In genomic region chr15:25670025-25670554, GRCh38 we compare ENCODE assay signal across 8 cellular contexts.
DNase-seq lines count a peak whose midpoint lies in the region; ATAC-seq, FAIRE-seq and TF ChIP-seq lines count a peak whose summit lies in the region.

No MANE protein-coding gene starts in this region.

- H3K4me1 ChIP-seq in A549 = no peaks in the 10 kb centered on the region

- CTCF ChIA-PET in A549 (lab: Yijun Ruan, JAX) = interaction anchor here (0.8 kb wide), 1 partner anchor 26 kb away, joined by 3 read pairs; no protein-coding TSS in a partner anchor
- CTCF ChIA-PET in activated CD8-positive, alpha-beta memory T cell treated with anti-CD3 and anti-CD28 coated beads, Interleukin-2, amount 10 ng/mL, durations not matched to agents 7 days and 5 days (lab: Charles Lee) = no interaction called here

- DNase-seq in A549 (ENCODE audit: low read depth in 1 of 2, low spot score in 1 of 2) = peak in 1 of 2 experiments; percentile 7
- peak; percentile 51 for DNase-seq in NCI-H1092 treated with DMSO at 0.1 percent for 48 hours (lab: John Stamatoyannopoulos, UW)
- peak; percentile 62 for DNase-seq in epidermal melanocyte (ENCODE audit: insufficient read length, low spot score)
- peak; percentile 71 for DNase-seq in midbrain (lab: John Stamatoyannopoulos, UW)
- DNase-seq in pons (ENCODE audit: low spot score) = no peak
- no peak for DNase-seq in NCI-H1417 treated with DMSO at 0.1 percent for 48 hours (lab: John Stamatoyannopoulos, UW)
- no peak for DNase-seq in activated CD8-positive, alpha-beta memory T cell treated with anti-CD3 and anti-CD28 coated beads, Interleukin-2, amount 10 ng/mL, durations not matched to agents 7 days and 5 days
- no peak for DNase-seq in stimulated activated CD4-positive, alpha-beta T cell treated with anti-CD3 and anti-CD28 coated beads, Interleukin-4, amount 100 ng/mL, for 4 hours

- 17% methylated on average over 11 of the region's 15 CpGs for WGBS in A549 (ENCODE audit: missing lambda C conversion rate)

- TF ChIP-seq RAD21 in A549 (conservative IDR thresholded peaks at IDR 0.05 in 1 of 2, IDR thresholded peaks at IDR 0.05 in 1 of 2) = no peak

- no peak overlapping the region for H3K4me3 Mint-ChIP-seq in activated CD8-positive, alpha-beta memory T cell treated with anti-CD3 and anti-CD28 coated beads, Interleukin-2, amount 10 ng/mL, durations not matched to agents 7 days and 5 days

- no peaks in the 10 kb centered on the region for H3K4me1 Mint-ChIP-seq in activated CD8-positive, alpha-beta memory T cell treated with anti-CD3 and anti-CD28 coated beads, Interleukin-2, amount 10 ng/mL, durations not matched to agents 7 days and 5 days

- peaks cover 24% of the 10 kb centered on the region for H3K27me3 Mint-ChIP-seq in activated CD8-positive, alpha-beta memory T cell treated with anti-CD3 and anti-CD28 coated beads, Interleukin-2, amount 10 ng/mL, durations not matched to agents 7 days and 5 days

- H3K27ac Mint-ChIP-seq in activated CD8-positive, alpha-beta memory T cell treated with anti-CD3 and anti-CD28 coated beads, Interleukin-2, amount 10 ng/mL, durations not matched to agents 7 days and 5 days = no peak overlapping the region

- ATAC-seq in A549 = peak; percentile 73 to 74
- no peak for ATAC-seq in activated CD8-positive, alpha-beta memory T cell treated with anti-CD3 and anti-CD28 coated beads, Interleukin-2, amount 10 ng/mL, durations not matched to agents 7 days and 5 days

- TF ChIP-seq CTCF in A549 (IDR thresholded peaks at IDR 0.05) = no peak

- H3K9me3 Mint-ChIP-seq in activated CD8-positive, alpha-beta memory T cell treated with anti-CD3 and anti-CD28 coated beads, Interleukin-2, amount 10 ng/mL, durations not matched to agents 7 days and 5 days (ENCODE audit: low read depth) = no peaks in the 10 kb centered on the region

- no peak for TF ChIP-seq POLR2A in A549 (IDR thresholded peaks at IDR 0.05; ENCODE audit: low read length)

- no peak overlapping the region for H3K4me3 ChIP-seq in A549

- POLR2A ChIA-PET in A549 (lab: Yijun Ruan, JAX) = no interaction called here

- no peaks in the 10 kb centered on the region for H3K9me3 ChIP-seq in A549

- H3K27ac ChIP-seq in A549 = peak overlapping the region in 1 of 2 experiments; percentile 50; a peak in 3 of 6 replicates

- no peak for TF ChIP-seq EP300 in A549 (IDR thresholded peaks at IDR 0.05)

- H3K4me2 ChIP-seq in A549 = peak overlapping the region; percentile 63

- FAIRE-seq in A549 (lab: Jason Lieb, UNC) = no peak

- H3K36me3 Mint-ChIP-seq in activated CD8-positive, alpha-beta memory T cell treated with anti-CD3 and anti-CD28 coated beads, Interleukin-2, amount 10 ng/mL, durations not matched to agents 7 days and 5 days = no peaks in the 10 kb centered on the region

TF ChIP-seq in A549, 52 proteins besides CTCF, POLR2A, EP300 and RAD21:
- TF ChIP-seq E2F6 (IDR thresholded peaks at IDR 0.05; ENCODE audit: borderline replicate concordance, low read depth) (no peak), USF2 (IDR thresholded peaks at IDR 0.05) (peak; percentile 30; the same call in 1 of the 2 replicates)
- TF ChIP-seq, protein P1, sequence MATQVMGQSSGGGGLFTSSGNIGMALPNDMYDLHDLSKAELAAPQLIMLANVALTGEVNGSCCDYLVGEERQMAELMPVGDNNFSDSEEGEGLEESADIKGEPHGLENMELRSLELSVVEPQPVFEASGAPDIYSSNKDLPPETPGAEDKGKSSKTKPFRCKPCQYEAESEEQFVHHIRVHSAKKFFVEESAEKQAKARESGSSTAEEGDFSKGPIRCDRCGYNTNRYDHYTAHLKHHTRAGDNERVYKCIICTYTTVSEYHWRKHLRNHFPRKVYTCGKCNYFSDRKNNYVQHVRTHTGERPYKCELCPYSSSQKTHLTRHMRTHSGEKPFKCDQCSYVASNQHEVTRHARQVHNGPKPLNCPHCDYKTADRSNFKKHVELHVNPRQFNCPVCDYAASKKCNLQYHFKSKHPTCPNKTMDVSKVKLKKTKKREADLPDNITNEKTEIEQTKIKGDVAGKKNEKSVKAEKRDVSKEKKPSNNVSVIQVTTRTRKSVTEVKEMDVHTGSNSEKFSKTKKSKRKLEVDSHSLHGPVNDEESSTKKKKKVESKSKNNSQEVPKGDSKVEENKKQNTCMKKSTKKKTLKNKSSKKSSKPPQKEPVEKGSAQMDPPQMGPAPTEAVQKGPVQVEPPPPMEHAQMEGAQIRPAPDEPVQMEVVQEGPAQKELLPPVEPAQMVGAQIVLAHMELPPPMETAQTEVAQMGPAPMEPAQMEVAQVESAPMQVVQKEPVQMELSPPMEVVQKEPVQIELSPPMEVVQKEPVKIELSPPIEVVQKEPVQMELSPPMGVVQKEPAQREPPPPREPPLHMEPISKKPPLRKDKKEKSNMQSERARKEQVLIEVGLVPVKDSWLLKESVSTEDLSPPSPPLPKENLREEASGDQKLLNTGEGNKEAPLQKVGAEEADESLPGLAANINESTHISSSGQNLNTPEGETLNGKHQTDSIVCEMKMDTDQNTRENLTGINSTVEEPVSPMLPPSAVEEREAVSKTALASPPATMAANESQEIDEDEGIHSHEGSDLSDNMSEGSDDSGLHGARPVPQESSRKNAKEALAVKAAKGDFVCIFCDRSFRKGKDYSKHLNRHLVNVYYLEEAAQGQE (IDR thresholded peaks at IDR 0.05) = no peak
TF ChIP-seq in A549: peak in this region for 1.

Comparison
In these comparisons a context has a peak if more than half of its experiments do, and no peak if none do; other contexts are left out.
1. DNase-seq: peak in NCI-H1092 treated with DMSO at 0.1 percent for 48 hours (single experiment), epidermal melanocyte (single experiment) and midbrain (single experiment); none in pons (single experiment), NCI-H1417 treated with DMSO at 0.1 percent for 48 hours (single experiment), activated CD8-positive, alpha-beta memory T cell treated with anti-CD3 and anti-CD28 coated beads, Interleukin-2, amount 10 ng/mL, durations not matched to agents 7 days and 5 days (single experiment) and stimulated activated CD4-positive, alpha-beta T cell treated with anti-CD3 and anti-CD28 coated beads, Interleukin-4, amount 100 ng/mL, for 4 hours (0 of 2).